9 cellular contexts compared by ENCODE assay signal in the genomic region with DNA sequence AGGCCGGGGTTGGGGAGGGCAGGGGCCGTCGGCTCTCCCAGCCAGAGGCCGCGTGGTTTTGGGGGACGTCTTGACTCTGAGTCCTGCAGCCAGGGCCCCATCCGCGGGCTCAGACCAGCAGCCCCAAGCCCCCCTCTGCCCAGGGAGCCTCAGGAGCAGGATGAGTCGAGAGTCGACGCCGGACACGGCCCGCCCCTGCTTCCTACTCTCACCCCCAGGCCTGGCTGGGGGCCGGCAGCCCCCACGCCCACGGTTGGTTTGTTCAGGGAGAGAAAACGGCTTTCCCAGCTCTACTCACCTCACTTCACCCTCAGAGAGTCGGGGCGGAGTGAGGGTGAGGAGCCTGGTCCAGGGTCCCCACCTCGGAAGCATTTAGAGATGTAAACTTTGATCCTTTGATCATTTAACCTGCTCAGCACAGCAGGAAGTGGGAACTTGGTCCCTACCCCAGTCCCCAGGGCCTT. TPM values are rescaled to one million over a fixed set of nuclear protein-coding genes. Genes with fewer than 3 reads are reported as not detected.
DNase-seq lines count a peak whose midpoint lies in the region; ATAC-seq and TF ChIP-seq lines count a peak whose summit lies in the region.
"Had no signal": no experiment of that assay in that cellular context is flagged by ENCODE, and none has a peak within 500 bp of the region (broad histone marks: within the 10 kb centered on the region; RNA-seq: fewer than 3 reads in every experiment).

No MANE protein-coding gene starts in this region.

- no peak for ATAC-seq in natural killer cell
- ATAC-seq in natural killer cell treated with Interleukin-12 subunit alpha and Interleukin-12 subunit beta and Interleukin-15 and Interleukin-18, amount 100 ng/mL, for 72 hours, result no peak
- no peak for ATAC-seq in GM21825 (IDR thresholded peaks at IDR 0.05; ENCODE audit: unreplicated experiment)
- no peak for ATAC-seq in GM21723 (IDR thresholded peaks at IDR 0.05; ENCODE audit: unreplicated experiment)
- ATAC-seq in gastroesophageal sphincter, result no peak

- H3K4me1 ChIP-seq in mesodermal cell (ENCODE audit: control insufficient read depth, insufficient read depth, low read length, poor library complexity, severe bottlenecking) (no peaks in the 10 kb centered on the region), vagina (peaks cover 8% of the 10 kb centered on the region), gastroesophageal sphincter (peaks cover 0 to 21% (median 5%) of the 10 kb centered on the region in 3 donors)

- no peaks in the 10 kb centered on the region for H3K36me3 Mint-ChIP-seq in natural killer cell
- H3K36me3 Mint-ChIP-seq in natural killer cell treated with Interleukin-12 subunit alpha and Interleukin-12 subunit beta and Interleukin-15 and Interleukin-18, amount 100 ng/mL, for 72 hours, result no peaks in the 10 kb centered on the region

- no peaks in the 10 kb centered on the region for H3K9me3 Mint-ChIP-seq in natural killer cell
- no peaks in the 10 kb centered on the region for H3K9me3 Mint-ChIP-seq in natural killer cell treated with Interleukin-12 subunit alpha and Interleukin-12 subunit beta and Interleukin-15 and Interleukin-18, amount 100 ng/mL, for 72 hours

- no peak overlapping the region for H3K27ac Mint-ChIP-seq in natural killer cell
- H3K27ac Mint-ChIP-seq in natural killer cell treated with Interleukin-12 subunit alpha and Interleukin-12 subunit beta and Interleukin-15 and Interleukin-18, amount 100 ng/mL, for 72 hours, result no peak overlapping the region

- H3K27ac ChIP-seq in caudate nucleus (ENCODE audit: low read depth, low read length), result peak overlapping the region; percentile 67
- no peak overlapping the region for H3K27ac ChIP-seq in mesodermal cell (ENCODE audit: low read depth, low read length, severe bottlenecking)
- H3K27ac ChIP-seq in vagina, result no peak overlapping the region
- H3K27ac ChIP-seq in gastroesophageal sphincter, result no peak overlapping the region
- H3K27ac ChIP-seq: SJSA1 had no signal

- no peak for TF ChIP-seq EP300 in gastroesophageal sphincter (IDR thresholded peaks at IDR 0.05)

- H3K4me3 Mint-ChIP-seq in natural killer cell, result peak overlapping the region; percentile 61
- H3K4me3 Mint-ChIP-seq in natural killer cell treated with Interleukin-12 subunit alpha and Interleukin-12 subunit beta and Interleukin-15 and Interleukin-18, amount 100 ng/mL, for 72 hours, result no peak overlapping the region

- no peaks in the 10 kb centered on the region for H3K36me3 ChIP-seq in mesodermal cell (ENCODE audit: control insufficient read depth, insufficient read depth, low read length)
- no peaks in the 10 kb centered on the region for H3K36me3 ChIP-seq in vagina
- no peaks in the 10 kb centered on the region for H3K36me3 ChIP-seq in gastroesophageal sphincter
- H3K36me3 ChIP-seq: SJSA1 had no signal

- 18 to 20% methylated on average over 8 of the region's 21 CpGs for WGBS in mesodermal cell (ENCODE audit: insufficient coverage in 2 of 2), 2 experiments
- 40% methylated on average over 1 of the region's 21 CpGs; no CpG with 5 or more reads in 1 of the 2 donors for WGBS in gastroesophageal sphincter (ENCODE audit: low coverage in 1 of 2), 2 donors

- H3K4me1 Mint-ChIP-seq in natural killer cell, result peaks cover 0 to 5% of the 10 kb centered on the region in 2 donors
- peaks cover 0 to 5% of the 10 kb centered on the region in 2 donors for H3K4me1 Mint-ChIP-seq in natural killer cell treated with Interleukin-12 subunit alpha and Interleukin-12 subunit beta and Interleukin-15 and Interleukin-18, amount 100 ng/mL, for 72 hours (ENCODE audit: low read depth in 2 of 2)

- peak overlapping the region; percentile 28 for H3K4me3 ChIP-seq in mesodermal cell (ENCODE audit: extremely low read depth, insufficient read depth, low read length, poor library complexity, severe bottlenecking)
- peak overlapping the region; percentile 39 to 41 for H3K4me3 ChIP-seq in vagina
- peak overlapping the region in 1 of 2 donors; percentile 57 for H3K4me3 ChIP-seq in gastroesophageal sphincter
- H3K4me3 ChIP-seq: SJSA1 had no signal

- H3K9me3 ChIP-seq in mesodermal cell (ENCODE audit: control insufficient read depth, low read length), result no peaks in the 10 kb centered on the region
- no peaks in the 10 kb centered on the region for H3K9me3 ChIP-seq in vagina
- no peaks in the 10 kb centered on the region for H3K9me3 ChIP-seq in gastroesophageal sphincter
- H3K9me3 ChIP-seq: SJSA1 had no signal

- H3K27me3 Mint-ChIP-seq in natural killer cell (ENCODE audit: low read depth in 2 of 2), result peaks cover 8 to 10% of the 10 kb centered on the region in 2 donors
- peaks cover 9% of the 10 kb centered on the region in 2 donors for H3K27me3 Mint-ChIP-seq in natural killer cell treated with Interleukin-12 subunit alpha and Interleukin-12 subunit beta and Interleukin-15 and Interleukin-18, amount 100 ng/mL, for 72 hours

- intact Hi-C loops in natural killer cell (cut with micrococcal nuclease), result no loop called here
- intact Hi-C loops in vagina (cut with DNase I), result no loop called here

- DNase-seq in natural killer cell (no peak), caudate nucleus (lab: John Stamatoyannopoulos, UW) (no peak), vagina (ENCODE audit: extremely low spot score in 2 of 2) (no peak)
- no peak for DNase-seq in natural killer cell treated with Interleukin-12 subunit alpha and Interleukin-12 subunit beta and Interleukin-15 and Interleukin-18, amount 100 ng/mL, for 72 hours (ENCODE audit: low spot score)

- no peaks in the 10 kb centered on the region for H3K27me3 ChIP-seq in vagina
- H3K27me3 ChIP-seq in gastroesophageal sphincter, result peaks cover 39% of the 10 kb centered on the region
- H3K27me3 ChIP-seq: SJSA1 had no signal

- TF ChIP-seq POLR2A in vagina (IDR thresholded peaks at IDR 0.05) (no peak), gastroesophageal sphincter (IDR thresholded peaks at IDR 0.05) (no peak)

- TF ChIP-seq CTCF in natural killer cell (IDR thresholded peaks at IDR 0.05), result no peak
- TF ChIP-seq CTCF in vagina (IDR thresholded peaks at IDR 0.05), result no peak
- no peak for TF ChIP-seq CTCF in gastroesophageal sphincter (IDR thresholded peaks at IDR 0.05)

RNA-seq across cellular contexts. Expression of gene SNORC, which starts 6.9 kb away (rescaled TPM):
- total RNA-seq in natural killer cell (1 to 10 TPM in 1 of 3 donors, under 1 TPM in 2; 0.47 to 1.0 (median 0.98) TPM), vagina (not detected), gastroesophageal sphincter (10 to 100 TPM in 1 of 4 donors, 1 to 10 TPM in 1, under 1 TPM in 1, not detected in 1; 0.54 to 11.6 (median 2.2) TPM)
- 1 to 10 TPM; 1.5 TPM for total RNA-seq in natural killer cell treated with Interleukin-12 subunit alpha and Interleukin-12 subunit beta and Interleukin-15 and Interleukin-18, amount 100 ng/mL, for 72 hours
- 2.5 TPM for polyA plus RNA-seq in mesodermal cell (2013, experiment 1 of 2)
- polyA plus RNA-seq in mesodermal cell (2013, experiment 2 of 2), result 0.86 TPM
